ENCODE assay signal across 29 cellular contexts in the genomic region with DNA sequence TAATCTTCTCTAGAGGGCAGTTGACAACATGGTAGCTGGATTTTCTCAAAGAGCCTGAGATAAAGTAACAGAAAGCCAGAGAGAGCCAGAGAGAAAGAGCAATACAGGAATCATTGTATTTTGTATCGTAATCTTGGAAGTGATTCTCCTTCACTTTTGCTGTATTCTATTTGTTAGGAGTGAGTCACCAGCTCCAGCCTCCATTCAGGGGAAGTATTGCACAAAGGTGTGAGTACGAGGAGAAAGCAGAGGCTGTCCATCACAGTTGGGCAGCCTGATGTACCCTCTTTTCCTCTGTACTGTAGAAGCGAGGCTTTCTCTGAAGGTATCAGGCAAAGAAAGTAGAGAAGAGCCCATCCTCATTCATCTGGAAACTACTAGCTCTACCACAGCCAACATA.
"Had no signal": no experiment of that assay in that cellular context is flagged by ENCODE, and none has a peak within 500 bp of the region (broad histone marks: within the 10 kb centered on the region; RNA-seq: fewer than 3 reads in every experiment).

No MANE protein-coding gene starts in this region.

- H3K4me3 Mint-ChIP-seq: mesothelial cell of epicardium; naive B cell; natural killer cell treated with Interleukin-12 subunit alpha and Interleukin-12 subunit beta and Interleukin-15 and Interleukin-18, amount 100 ng/mL, for 72 hours; neural progenitor cell; stimulated activated naive CD8-positive, alpha-beta T cell treated with anti-CD3 and anti-CD28 coated beads, Interleukin-15, amount 100 ng/mL, for 72 hours had no signal

- H3K4me3 ChIP-seq: coronary artery, esophagus squamous epithelium, gastrocnemius medialis, lung, mucosa of descending colon, neural progenitor cell, prostate gland, right atrium auricular region, smooth muscle cell, suprapubic skin, transverse colon, vagina had no signal

- DNase-seq: dermis blood vessel endothelial cell; effector memory CD4-positive, alpha-beta T cell; erythroblast; esophagus squamous epithelium; gastrocnemius medialis; head of caudate nucleus; kidney; mesenchymal stem cell; mucosa of descending colon; naive B cell; stimulated activated CD4-positive, alpha-beta T cell treated with anti-CD3 and anti-CD28 coated beads, Interleukin-12 subunit alpha, Interleukin-12 subunit beta, amount 100 ng/mL, for 4 hours; stimulated activated CD4-positive, alpha-beta T cell treated with anti-CD3 and anti-CD28 coated beads, Interleukin-1b, Interleukin-23, amount 100 ng/mL, for 48 hours; stimulated activated CD4-positive, alpha-beta T cell treated with anti-CD3 and anti-CD28 coated beads, Interleukin-4, amount 100 ng/mL, for 1 hour; stimulated activated CD8-positive, alpha-beta memory T cell treated with anti-CD3 and anti-CD28 coated beads, Interleukin-4, amount 100 ng/mL, for 48 hours; stimulated activated naive CD4-positive, alpha-beta T cell; stimulated activated naive CD8-positive, alpha-beta T cell treated with anti-CD3 and anti-CD28 coated beads, Interleukin-15, amount 100 ng/mL, for 72 hours; transverse colon had no signal

- H3K27me3 Mint-ChIP-seq: natural killer cell treated with Interleukin-12 subunit alpha and Interleukin-12 subunit beta and Interleukin-15 and Interleukin-18, amount 100 ng/mL, for 72 hours; stimulated activated naive CD8-positive, alpha-beta T cell treated with anti-CD3 and anti-CD28 coated beads, Interleukin-15, amount 100 ng/mL, for 72 hours had no signal

- H3K4me1 Mint-ChIP-seq: mesothelial cell of epicardium; naive B cell; neural progenitor cell; stimulated activated naive CD8-positive, alpha-beta T cell treated with anti-CD3 and anti-CD28 coated beads, Interleukin-15, amount 100 ng/mL, for 72 hours had no signal

- H3K27ac ChIP-seq: coronary artery, esophagus squamous epithelium, gastrocnemius medialis, neural progenitor cell, prostate gland, right atrium auricular region, suprapubic skin, transverse colon, vagina had no signal

- H3K27me3 ChIP-seq: gastrocnemius medialis, neural progenitor cell, right atrium auricular region, suprapubic skin, transverse colon, vagina had no signal

- H3K36me3 Mint-ChIP-seq: mesothelial cell of epicardium; naive B cell; natural killer cell treated with Interleukin-12 subunit alpha and Interleukin-12 subunit beta and Interleukin-15 and Interleukin-18, amount 100 ng/mL, for 72 hours; neural progenitor cell had no signal

- ATAC-seq: gastrocnemius medialis; left lobe of liver; mucosa of descending colon; natural killer cell treated with Interleukin-12 subunit alpha and Interleukin-12 subunit beta and Interleukin-15 and Interleukin-18, amount 100 ng/mL, for 72 hours; sciatic nerve; stimulated activated naive CD8-positive, alpha-beta T cell treated with anti-CD3 and anti-CD28 coated beads, Interleukin-15, amount 100 ng/mL, for 72 hours had no signal

- H3K9ac ChIP-seq: neural progenitor cell had no signal

- H2AFZ ChIP-seq: neural progenitor cell had no signal

- H3K9me3 Mint-ChIP-seq: neural progenitor cell; stimulated activated naive CD8-positive, alpha-beta T cell treated with anti-CD3 and anti-CD28 coated beads, Interleukin-15, amount 100 ng/mL, for 72 hours had no signal

- H3K27ac Mint-ChIP-seq: mesothelial cell of epicardium; naive B cell; natural killer cell treated with Interleukin-12 subunit alpha and Interleukin-12 subunit beta and Interleukin-15 and Interleukin-18, amount 100 ng/mL, for 72 hours; neural progenitor cell; stimulated activated naive CD8-positive, alpha-beta T cell treated with anti-CD3 and anti-CD28 coated beads, Interleukin-15, amount 100 ng/mL, for 72 hours had no signal

- H3K36me3 ChIP-seq: esophagus squamous epithelium, gastrocnemius medialis, neural progenitor cell, prostate gland, right atrium auricular region, suprapubic skin, transverse colon, vagina had no signal

- H3K4me1 ChIP-seq: esophagus squamous epithelium, gastrocnemius medialis, neural progenitor cell, prostate gland, right atrium auricular region, suprapubic skin, transverse colon, vagina had no signal

- H3K4me2 ChIP-seq: neural progenitor cell, smooth muscle cell had no signal

- H3K9me3 ChIP-seq: esophagus squamous epithelium, gastrocnemius medialis, mucosa of descending colon, prostate gland, right atrium auricular region, suprapubic skin, transverse colon, vagina had no signal
